Comparison of ENCODE assay signal across 15 cellular contexts in genomic region chr22:22520020-22520656, GRCh38. TPM values are rescaled to one million over a fixed set of nuclear protein-coding genes. Genes with fewer than 3 reads are reported as not detected.
DNase-seq lines count a peak whose midpoint lies in the region; ATAC-seq and TF ChIP-seq lines count a peak whose summit lies in the region.
"Had no signal": no experiment of that assay in that cellular context is flagged by ENCODE, and none has a peak within 500 bp of the region (broad histone marks: within the 10 kb centered on the region; RNA-seq: fewer than 3 reads in every experiment).

Gene ZNF280A (minus strand): TSS chr22:22520270. CDS start chr22:22515630, 4,640 bp downstream.

- no peak within 1 kb of the TSS for H4K91ac ChIP-seq in IMR-90 (ENCODE audit: insufficient read depth, low read depth, low read length)

- no peak within 1 kb of the TSS for H3K18ac ChIP-seq in IMR-90 (ENCODE audit: low read depth, low read length)

- H3K4me3 ChIP-seq in IMR-90 (ENCODE audit: insufficient read depth, low read depth, low read length) (no peak within 1 kb of the TSS), adrenal gland (peak within 1 kb of the TSS in 2 of 4 donors; percentile 5 to 41)
- H3K4me3 ChIP-seq: stomach had no signal

- H3K23ac ChIP-seq in IMR-90 (ENCODE audit: low read depth, low read length): no peak within 1 kb of the TSS

- no peak within 1 kb of the TSS for H3K56ac ChIP-seq in IMR-90 (ENCODE audit: extremely low read depth, insufficient read depth, low read length)

- no peak within 1 kb of the TSS for H3K27ac Mint-ChIP-seq in nephron progenitor cell
- H3K27ac Mint-ChIP-seq: activated CD4-positive, alpha-beta T cell treated with anti-CD3 and anti-CD28 coated beads, Interleukin-2, amount 10 ng/mL, durations not matched to agents 7 days and 5 days; activated naive CD4-positive, alpha-beta T cell treated with anti-CD3 and anti-CD28 coated beads, Interleukin-2, amount 50 U/mL, for 72 hours; nephron had no signal

- dilution Hi-C loops in IMR-90 (cut with HindIII; ENCODE audit: low sequenced_read_pairs, unreplicated experiment): no loop called here

- no peaks in the 10 kb centered on the region for H3K9me1 ChIP-seq in IMR-90 (ENCODE audit: insufficient read depth, low read length)

- H3K27ac ChIP-seq in IMR-90 (ENCODE audit: insufficient read depth, low read length) (no peak within 1 kb of the TSS), adrenal gland (peak within 1 kb of the TSS in 4 of 5 donors; percentile 14 to 83 (median 66))
- H3K27ac ChIP-seq: stomach had no signal

- ATAC-seq in IMR-90 (ENCODE audit: low read depth): no peak
- ATAC-seq: activated naive CD4-positive, alpha-beta T cell treated with anti-CD3 and anti-CD28 coated beads, Interleukin-2, amount 50 U/mL, for 72 hours had no signal

- H3K4me1 ChIP-seq in IMR-90 (ENCODE audit: control insufficient read depth, insufficient read depth, low read length) (no peaks in the 10 kb centered on the region), adrenal gland (replicated peaks in 1 of 2) (peaks cover 0 to 6% of the 10 kb centered on the region in 2 donors)
- H3K4me1 ChIP-seq: stomach had no signal

- no peak within 1 kb of the TSS for H3K9ac ChIP-seq in IMR-90 (ENCODE audit: low read depth, low read length)

- H2AFZ ChIP-seq in IMR-90 (replicated peaks; ENCODE audit: low read length, poor library complexity): no peak within 1 kb of the TSS

- H3K27me3 ChIP-seq in IMR-90 (ENCODE audit: control insufficient read depth, insufficient read depth, low read length): no peaks in the 10 kb centered on the region; the same call in none of the 2 replicates
- no peaks in the 10 kb centered on the region for H3K27me3 ChIP-seq in adrenal gland

- H4K20me1 ChIP-seq in IMR-90 (ENCODE audit: insufficient read depth, low read length): no peaks in the 10 kb centered on the region

- no peaks in the 10 kb centered on the region for H3K36me3 Mint-ChIP-seq in nephron progenitor cell (ENCODE audit: low read depth)
- H3K36me3 Mint-ChIP-seq: activated naive CD4-positive, alpha-beta T cell treated with anti-CD3 and anti-CD28 coated beads, Interleukin-2, amount 50 U/mL, for 72 hours had no signal

- CTCF ChIA-PET in IMR-90 (lab: Yijun Ruan, JAX): interaction anchor here (1.3 kb wide), 1 partner anchor 11 kb away, joined by 4 read pairs; the partner anchor contains the start of gene ZNF280B

- H2BK5ac ChIP-seq in IMR-90 (ENCODE audit: low read depth, low read length, poor library complexity, severe bottlenecking): no peak within 1 kb of the TSS

- TF ChIP-seq CTCF in IMR-90 (conservative IDR thresholded peaks at IDR 0.05; ENCODE audit: low read depth, low read length) (no peak), adrenal gland (IDR thresholded peaks at IDR 0.05) (peak in 4 of 6 experiments; percentile 25 to 55 (median 38)), nephron progenitor cell (IDR thresholded peaks at IDR 0.05) (no peak)

- intact Hi-C loops in IMR-90 (cut with micrococcal nuclease): no loop called here
- intact Hi-C loops in adrenal gland (cut with DNase I): no loop called here
- intact Hi-C loops in posterior vena cava (cut with DNase I): no loop called here

- H3K4ac ChIP-seq in IMR-90 (ENCODE audit: low read depth, low read length): no peak within 1 kb of the TSS

- peak; percentile 91 for DNase-seq in Caki2 (ENCODE audit: low read depth)
- DNase-seq in IMR-90: no peak
- peak; percentile 21 to 76 (median 58) for DNase-seq in adrenal gland
- DNase-seq in nephron progenitor cell: no peak
- DNase-seq in medulla oblongata (ENCODE audit: extremely low spot score): no peak
- no peak for DNase-seq in posterior vena cava (ENCODE audit: low spot score)
- DNase-seq in NCI-H2081 (lab: John Stamatoyannopoulos, UW): no peak
- DNase-seq in midbrain (lab: John Stamatoyannopoulos, UW): no peak
- DNase-seq: activated CD4-positive, alpha-beta T cell treated with anti-CD3 and anti-CD28 coated beads, Interleukin-2, amount 10 ng/mL, durations not matched to agents 7 days and 5 days; DMS153; effector memory CD4-positive, alpha-beta T cell; NCI-H2029; stomach had no signal

- H3K9me3 ChIP-seq in IMR-90 (ENCODE audit: control insufficient read depth, insufficient read depth, low read length) (no peaks in the 10 kb centered on the region), adrenal gland (replicated peaks in 1 of 3) (no peaks in the 10 kb centered on the region)
- H3K9me3 ChIP-seq: stomach had no signal

- H3K4me2 ChIP-seq in IMR-90 (ENCODE audit: low read depth, low read length): no peak within 1 kb of the TSS

- H2BK120ac ChIP-seq in IMR-90 (ENCODE audit: low read depth, low read length): no peak within 1 kb of the TSS

- H3K4me1 Mint-ChIP-seq in nephron progenitor cell: peaks cover 13% of the 10 kb centered on the region
- H3K4me1 Mint-ChIP-seq: activated CD4-positive, alpha-beta T cell treated with anti-CD3 and anti-CD28 coated beads, Interleukin-2, amount 10 ng/mL, durations not matched to agents 7 days and 5 days had no signal

- BruUV-seq in IMR-90 (replicated peaks; lab: Mats Ljungman, UMichigan): no TSS peak

- H2BK20ac ChIP-seq in IMR-90 (ENCODE audit: low read depth, low read length): no peak within 1 kb of the TSS

- peaks cover 5% of the 10 kb centered on the region for H3K9me3 Mint-ChIP-seq in nephron progenitor cell
- H3K9me3 Mint-ChIP-seq: activated CD4-positive, alpha-beta T cell treated with anti-CD3 and anti-CD28 coated beads, Interleukin-2, amount 10 ng/mL, durations not matched to agents 7 days and 5 days; activated naive CD4-positive, alpha-beta T cell treated with anti-CD3 and anti-CD28 coated beads, Interleukin-2, amount 50 U/mL, for 72 hours had no signal

- H3K4me3 Mint-ChIP-seq in nephron progenitor cell: peak within 1 kb of the TSS; percentile 35
- H3K4me3 Mint-ChIP-seq: activated CD4-positive, alpha-beta T cell treated with anti-CD3 and anti-CD28 coated beads, Interleukin-2, amount 10 ng/mL, durations not matched to agents 7 days and 5 days; nephron had no signal

- POLR2A ChIA-PET in IMR-90 (lab: Charles Lee; ENCODE audit: unreplicated experiment): interaction anchor here (0.7 kb wide), 1 partner anchor 597 kb away, joined by 3 read pairs; no protein-coding TSS in a partner anchor

- in situ Hi-C loops in Caki2 (cut with HindIII; ENCODE audit: low pct_unique_long_range_greater_than_20kb, low sequenced_read_pairs) (no loop called here), IMR-90 (cut with MboI; ENCODE audit: low sequenced_read_pairs) (no loop called here)

- H4K5ac ChIP-seq in IMR-90 (ENCODE audit: low read depth, low read length): no peak within 1 kb of the TSS

- 96% methylated on average over 4 of the region's 12 CpGs; no CpG with 5 or more reads in 1 of the 2 experiments for WGBS in IMR-90 (ENCODE audit: extremely low coverage in 2 of 2, insufficient read length in 1 of 2), 2 experiments
- WGBS in adrenal gland, 4 donors: 47 to 61% (median 57%) methylated on average over 11 to 12 of the region's 12 CpGs

- no peaks in the 10 kb centered on the region for H3K79me1 ChIP-seq in IMR-90 (ENCODE audit: low read depth in 1 of 2, low read length in 2 of 2)

- no peak within 1 kb of the TSS for H2AK5ac ChIP-seq in IMR-90 (ENCODE audit: low read depth, low read length)

- H3K27me3 Mint-ChIP-seq in nephron progenitor cell (ENCODE audit: low read depth, poor library complexity): peaks cover 42% of the 10 kb centered on the region

- TF ChIP-seq POLR2A in IMR-90 (IDR thresholded peaks at IDR 0.05; ENCODE audit: low read depth, low read length) (no peak), adrenal gland (IDR thresholded peaks at IDR 0.05) (peak in 1 of 2 donors; percentile 56)

- TF ChIP-seq RAD21 in IMR-90 (IDR thresholded peaks at IDR 0.05; ENCODE audit: low read length): no peak

- H3K36me3 ChIP-seq in IMR-90 (ENCODE audit: control insufficient read depth, insufficient read depth, low read length) (no peaks in the 10 kb centered on the region), adrenal gland (replicated peaks in 1 of 2) (no peaks in the 10 kb centered on the region)
- H3K36me3 ChIP-seq: stomach had no signal

- H4K8ac ChIP-seq in IMR-90 (ENCODE audit: low read depth in 2 of 2, low read length in 2 of 2): no peak within 1 kb of the TSS

- no peak within 1 kb of the TSS for H2AK9ac ChIP-seq in IMR-90 (replicated peaks; ENCODE audit: low read depth, low read length, poor library complexity)

- H3K14ac ChIP-seq in IMR-90 (replicated peaks; ENCODE audit: low read depth, low read length): no peak within 1 kb of the TSS

- no peak within 1 kb of the TSS for H2BK15ac ChIP-seq in IMR-90 (ENCODE audit: low read depth, low read length)

TF ChIP-seq in IMR-90, 13 proteins besides CTCF, POLR2A, EP300 and RAD21:
- TF ChIP-seq USF2 (IDR thresholded peaks at IDR 0.05; ENCODE audit: low read depth, low read length) (0 out of 2 replicates have a peak, but pooled peaks have one; percentile 25), RCOR1 (IDR thresholded peaks at IDR 0.05; ENCODE audit: insufficient replicate concordance, low read length) (no peak), MAZ (IDR thresholded peaks at IDR 0.05; ENCODE audit: borderline replicate concordance, low read depth, low read length) (no peak), ELK1 (IDR thresholded peaks at IDR 0.05; ENCODE audit: borderline replicate concordance, low read depth, low read length) (no peak), MXI1 (IDR thresholded peaks at IDR 0.05; ENCODE audit: borderline replicate concordance, low read depth, low read length) (no peak)

RNA-seq across cellular contexts. Expression of gene ZNF280A, which starts in this region (rescaled TPM):
- 3.0 and 3.1 TPM in 2 replicates for total RNA-seq in Caki2 (2014; rRNA removed; shearing (Covaris generic); ENCODE audit: low replicate concordance)
- total RNA-seq in IMR-90 (2012; rRNA removed) (not detected in 2 replicates), adrenal gland (1 to 10 TPM in 6 of 8 donors, under 1 TPM in 2; 0.18 to 4.5 (median 2.6) TPM), posterior vena cava (not detected)
- polyA plus RNA-seq in IMR-90 (2012; rRNA removed) (not detected in 2 replicates), adrenal gland (1 to 10 TPM; 1.1 to 5.5 (median 1.1) TPM)
- not detected in 2 replicates for polyA plus RNA-seq in IMR-90 (2012; cell fraction: cytosol; rRNA removed)
- polyA plus RNA-seq in IMR-90 (2012; cell fraction: nucleus; rRNA removed; ENCODE audit: low replicate concordance): not detected in 2 replicates
- total RNA-seq: activated CD4-positive, alpha-beta T cell treated with anti-CD3 and anti-CD28 coated beads, Interleukin-2, amount 10 ng/mL, durations not matched to agents 7 days and 5 days; activated naive CD4-positive, alpha-beta T cell treated with anti-CD3 and anti-CD28 coated beads, Interleukin-2, amount 50 U/mL, for 72 hours; stomach had no signal
- polyA plus RNA-seq: stomach had no signal

Comparison
In these comparisons a context has a peak if more than half of its experiments do, and no peak if none do; other contexts are left out.
1. DNase-seq: peak in Caki2 (single experiment) and adrenal gland (7 of 7); none in IMR-90 (single experiment), nephron progenitor cell (single experiment), medulla oblongata (single experiment), posterior vena cava (single experiment), NCI-H2081 (0 of 2) and midbrain (single experiment).
2. CTCF ChIP-seq: peak in adrenal gland (4 of 6); none in IMR-90 (single experiment) and nephron progenitor cell (single experiment).